In genomic region chr14:50955373-50956043, GRCh38 we compare ENCODE assay signal across 1 cellular context.
TF ChIP-seq lines count a peak whose summit lies in the region.

No MANE protein-coding gene starts in this region.

TF ChIP-seq in HEK293, 187 proteins besides CTCF, POLR2A, EP300 and RAD21 (continued from another document):
- TF ChIP-seq ZNF26 (tag by site-specific recombination; IDR thresholded peaks at IDR 0.05), result no peak
- TF ChIP-seq ZNF558 (tag by site-specific recombination; IDR thresholded peaks at IDR 0.05), result no peak
- 0 out of 2 replicates have a peak, but pooled peaks have one; percentile 12 for TF ChIP-seq KLF1 (tag by site-specific recombination; IDR thresholded peaks at IDR 0.05)
- TF ChIP-seq ELK4 (IDR thresholded peaks at IDR 0.05; ENCODE audit: borderline replicate concordance, low read depth, low read length), result no peak
- TF ChIP-seq PBX3 (CRISPR knock-in tag; IDR thresholded peaks at IDR 0.05), result no peak
- no peak for TF ChIP-seq ZNF626 (tag by site-specific recombination; IDR thresholded peaks at IDR 0.05)
- TF ChIP-seq GLI2 (tag by site-specific recombination; IDR thresholded peaks at IDR 0.05; ENCODE audit: borderline replicate concordance, low read depth), result no peak
- no peak for TF ChIP-seq ZNF677 (tag by site-specific recombination; IDR thresholded peaks at IDR 0.05)
- TF ChIP-seq ZBTB10 (tag by site-specific recombination; IDR thresholded peaks at IDR 0.05), result no peak
- no peak for TF ChIP-seq ZNF837 (tag by site-specific recombination; IDR thresholded peaks at IDR 0.05)
- TF ChIP-seq ZNF488 (tag by site-specific recombination; IDR thresholded peaks at IDR 0.05), result no peak
- TF ChIP-seq TSHZ1 (tag by site-specific recombination; IDR thresholded peaks at IDR 0.05; ENCODE audit: borderline replicate concordance), result no peak
- TF ChIP-seq ZIC2 (tag by site-specific recombination; IDR thresholded peaks at IDR 0.05), result peak; percentile 17; the same call in 1 of the 2 replicates
- TF ChIP-seq ZNF513 (tag by site-specific recombination; IDR thresholded peaks at IDR 0.05), result no peak
- 0 out of 2 replicates have a peak, but pooled peaks have one; percentile 25 for TF ChIP-seq IKZF3 (tag by site-specific recombination; IDR thresholded peaks at IDR 0.05)
- no peak for TF ChIP-seq HIC1 (tag by site-specific recombination; IDR thresholded peaks at IDR 0.05)
- TF ChIP-seq ZBTB26 (tag by site-specific recombination; optimal IDR thresholded peaks at IDR 0.05), result no peak
- TF ChIP-seq ZNF629 (tag by site-specific recombination; IDR thresholded peaks at IDR 0.05), result peak; percentile 29; the same call in 1 of the 2 replicates
- no peak for TF ChIP-seq KLF8 (tag by site-specific recombination; IDR thresholded peaks at IDR 0.05)
- TF ChIP-seq OSR2 (tag by site-specific recombination; IDR thresholded peaks at IDR 0.05), result no peak
- TF ChIP-seq ZNF37A (tag by site-specific recombination; IDR thresholded peaks at IDR 0.05), result no peak
- no peak for TF ChIP-seq ZNF184 (tag by site-specific recombination; IDR thresholded peaks at IDR 0.05)
- no peak for TF ChIP-seq ZNF416 (tag by site-specific recombination; IDR thresholded peaks at IDR 0.05)
- TF ChIP-seq HOXA7 (CRISPR knock-in tag; IDR thresholded peaks at IDR 0.05; ENCODE audit: borderline replicate concordance), result no peak
- TF ChIP-seq ZNF704 (tag by site-specific recombination; IDR thresholded peaks at IDR 0.05), result no peak
- no peak for TF ChIP-seq ZNF114 (tag by site-specific recombination; IDR thresholded peaks at IDR 0.05)
- TF ChIP-seq ZNF654 (tag by site-specific recombination; IDR thresholded peaks at IDR 0.05; ENCODE audit: low read depth), result peak; percentile 34; the same call in 1 of the 2 replicates
- no peak for TF ChIP-seq ZSCAN16 (tag by site-specific recombination; IDR thresholded peaks at IDR 0.05)
